2 cellular contexts compared by ENCODE assay signal in genomic region chrX:154401045-154401799, GRCh38.
TF ChIP-seq lines count a peak whose summit lies in the region.

No MANE protein-coding gene starts in this region.

TF ChIP-seq in HEK293, 187 proteins besides CTCF, POLR2A, EP300 and RAD21 (continues in another document):
- TF ChIP-seq INSM2 (tag by site-specific recombination; IDR thresholded peaks at IDR 0.05) (no peak), ZNF350 (tag by site-specific recombination; IDR thresholded peaks at IDR 0.05) (no peak), ZNF837 (tag by site-specific recombination; IDR thresholded peaks at IDR 0.05) (no peak), ZNF366 (tag by site-specific recombination; conservative IDR thresholded peaks at IDR 0.05) (no peak), ZEB2 (tag by site-specific recombination; IDR thresholded peaks at IDR 0.05) (0 out of 2 replicates have a peak, but pooled peaks have one; percentile 11), ZNF157 (tag by site-specific recombination; IDR thresholded peaks at IDR 0.05) (no peak), YY2 (tag by site-specific recombination; IDR thresholded peaks at IDR 0.05) (no peak), ZNF426 (tag by site-specific recombination; IDR thresholded peaks at IDR 0.05) (no peak), KLF7 (tag by site-specific recombination; IDR thresholded peaks at IDR 0.05; ENCODE audit: borderline replicate concordance) (no peak), ZNF175 (tag by site-specific recombination; IDR thresholded peaks at IDR 0.05) (no peak), ZNF600 (tag by site-specific recombination; IDR thresholded peaks at IDR 0.05) (peak; percentile 63; the same call in 1 of the 2 replicates), ZNF169 (tag by site-specific recombination; IDR thresholded peaks at IDR 0.05) (no peak), PATZ1 (tag by site-specific recombination; IDR thresholded peaks at IDR 0.05) (peak; percentile 26; the same call in 1 of the 2 replicates), ZNF121 (tag by site-specific recombination; IDR thresholded peaks at IDR 0.05) (no peak), ZSCAN30 (tag by site-specific recombination; IDR thresholded peaks at IDR 0.05) (no peak), ZNF280D (tag by site-specific recombination; IDR thresholded peaks at IDR 0.05) (no peak), ZNF2 (tag by site-specific recombination; IDR thresholded peaks at IDR 0.05) (0 out of 2 replicates have a peak, but pooled peaks have one; percentile 20), PBX3 (CRISPR knock-in tag; IDR thresholded peaks at IDR 0.05) (no peak), IKZF3 (tag by site-specific recombination; IDR thresholded peaks at IDR 0.05) (no peak), ZBTB20 (tag by site-specific recombination; IDR thresholded peaks at IDR 0.05) (no peak)
- TF ChIP-seq, protein P1, sequence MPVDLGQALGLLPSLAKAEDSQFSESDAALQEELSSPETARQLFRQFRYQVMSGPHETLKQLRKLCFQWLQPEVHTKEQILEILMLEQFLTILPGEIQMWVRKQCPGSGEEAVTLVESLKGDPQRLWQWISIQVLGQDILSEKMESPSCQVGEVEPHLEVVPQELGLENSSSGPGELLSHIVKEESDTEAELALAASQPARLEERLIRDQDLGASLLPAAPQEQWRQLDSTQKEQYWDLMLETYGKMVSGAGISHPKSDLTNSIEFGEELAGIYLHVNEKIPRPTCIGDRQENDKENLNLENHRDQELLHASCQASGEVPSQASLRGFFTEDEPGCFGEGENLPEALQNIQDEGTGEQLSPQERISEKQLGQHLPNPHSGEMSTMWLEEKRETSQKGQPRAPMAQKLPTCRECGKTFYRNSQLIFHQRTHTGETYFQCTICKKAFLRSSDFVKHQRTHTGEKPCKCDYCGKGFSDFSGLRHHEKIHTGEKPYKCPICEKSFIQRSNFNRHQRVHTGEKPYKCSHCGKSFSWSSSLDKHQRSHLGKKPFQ (tag by site-specific recombination; IDR thresholded peaks at IDR 0.05), result peak; percentile 82; the same call in 1 of the 2 replicates

TF ChIP-seq in HepG2, 621 proteins besides CTCF, POLR2A, EP300 and RAD21 (continues in another document):
- TF ChIP-seq ZNF607 (CRISPR knock-in tag; IDR thresholded peaks at IDR 0.05; ENCODE audit: borderline replicate concordance) (no peak), GLI4 (CRISPR knock-in tag; IDR thresholded peaks at IDR 0.05; ENCODE audit: borderline replicate concordance) (no peak), HMG20B (CRISPR knock-in tag; conservative IDR thresholded peaks at IDR 0.05) (no peak), ZFX (CRISPR knock-in tag; IDR thresholded peaks at IDR 0.05; ENCODE audit: low read depth) (peak; percentile 69), SNAPC2 (CRISPR knock-in tag; IDR thresholded peaks at IDR 0.05) (0 out of 2 replicates have a peak, but pooled peaks have one; percentile 38), NR2F2 (IDR thresholded peaks at IDR 0.05; ENCODE audit: borderline replicate concordance, low read depth) (peak; percentile 53; the same call in 1 of the 2 replicates), RBM22 (optimal IDR thresholded peaks at IDR 0.05; ENCODE audit: low read length) (peak; percentile 99), SPEN (CRISPR knock-in tag; IDR thresholded peaks at IDR 0.05; ENCODE audit: low read depth) (peak; percentile 66; the same call in 1 of the 2 replicates), ZNF616 (CRISPR knock-in tag; IDR thresholded peaks at IDR 0.05; ENCODE audit: low read depth) (0 out of 2 replicates have a peak, but pooled peaks have one; percentile 36), GATA4 (IDR thresholded peaks at IDR 0.05; ENCODE audit: borderline replicate concordance, low read depth) (peak; percentile 34; the same call in 1 of the 2 replicates), PAF1 (CRISPR knock-in tag; IDR thresholded peaks at IDR 0.05) (peak; percentile 99), ZNF367 (CRISPR knock-in tag; IDR thresholded peaks at IDR 0.05; ENCODE audit: borderline replicate concordance) (no peak), BCL6 (CRISPR knock-in tag; IDR thresholded peaks at IDR 0.05) (0 out of 2 replicates have a peak, but pooled peaks have one; percentile 10), ZC3H4 (CRISPR knock-in tag; IDR thresholded peaks at IDR 0.05; ENCODE audit: borderline replicate concordance) (peak; percentile 94), ZNF451 (CRISPR knock-in tag; IDR thresholded peaks at IDR 0.05) (0 out of 2 replicates have a peak, but pooled peaks have one; percentile 42), HNF4A (CRISPR knock-in tag; IDR thresholded peaks at IDR 0.05) (peak; percentile 64), KDM5B (CRISPR knock-in tag; IDR thresholded peaks at IDR 0.05; ENCODE audit: borderline replicate concordance) (0 out of 2 replicates have a peak, but pooled peaks have one; percentile 57), ZNF331 (CRISPR knock-in tag; IDR thresholded peaks at IDR 0.05) (no peak), PITX1 (CRISPR knock-in tag; IDR thresholded peaks at IDR 0.05) (no peak), ZNF687 (CRISPR knock-in tag; IDR thresholded peaks at IDR 0.05) (peak; percentile 67), ZNF180 (CRISPR knock-in tag; IDR thresholded peaks at IDR 0.05; ENCODE audit: borderline replicate concordance, low read depth) (no peak), NCOR1 (IDR thresholded peaks at IDR 0.05; ENCODE audit: borderline replicate concordance, low read length) (peak; percentile 28; the same call in 1 of the 2 replicates), ZNF124 (CRISPR knock-in tag; IDR thresholded peaks at IDR 0.05) (no peak), TFE3 (CRISPR knock-in tag; IDR thresholded peaks at IDR 0.05) (peak; percentile 56; the same call in 1 of the 2 replicates), FOSL1 (CRISPR knock-in tag; IDR thresholded peaks at IDR 0.05; ENCODE audit: borderline replicate concordance) (no peak), NFRKB (IDR thresholded peaks at IDR 0.05) (no peak), MXI1 (IDR thresholded peaks at IDR 0.05; ENCODE audit: borderline replicate concordance, low read depth, low read length) (peak; percentile 29; the same call in 1 of the 3 replicates), IRF2 (CRISPR knock-in tag; IDR thresholded peaks at IDR 0.05) (0 out of 2 replicates have a peak, but pooled peaks have one; percentile 29), AGO1 (IDR thresholded peaks at IDR 0.05; ENCODE audit: low read depth, low read length, poor library complexity, severe bottlenecking) (peak; percentile 75), SSRP1 (CRISPR knock-in tag; IDR thresholded peaks at IDR 0.05) (peak; percentile 97), TFDP1 (CRISPR knock-in tag; IDR thresholded peaks at IDR 0.05; ENCODE audit: borderline replicate concordance) (peak; percentile 36; the same call in 1 of the 2 replicates)
- TF ChIP-seq, protein P2, sequence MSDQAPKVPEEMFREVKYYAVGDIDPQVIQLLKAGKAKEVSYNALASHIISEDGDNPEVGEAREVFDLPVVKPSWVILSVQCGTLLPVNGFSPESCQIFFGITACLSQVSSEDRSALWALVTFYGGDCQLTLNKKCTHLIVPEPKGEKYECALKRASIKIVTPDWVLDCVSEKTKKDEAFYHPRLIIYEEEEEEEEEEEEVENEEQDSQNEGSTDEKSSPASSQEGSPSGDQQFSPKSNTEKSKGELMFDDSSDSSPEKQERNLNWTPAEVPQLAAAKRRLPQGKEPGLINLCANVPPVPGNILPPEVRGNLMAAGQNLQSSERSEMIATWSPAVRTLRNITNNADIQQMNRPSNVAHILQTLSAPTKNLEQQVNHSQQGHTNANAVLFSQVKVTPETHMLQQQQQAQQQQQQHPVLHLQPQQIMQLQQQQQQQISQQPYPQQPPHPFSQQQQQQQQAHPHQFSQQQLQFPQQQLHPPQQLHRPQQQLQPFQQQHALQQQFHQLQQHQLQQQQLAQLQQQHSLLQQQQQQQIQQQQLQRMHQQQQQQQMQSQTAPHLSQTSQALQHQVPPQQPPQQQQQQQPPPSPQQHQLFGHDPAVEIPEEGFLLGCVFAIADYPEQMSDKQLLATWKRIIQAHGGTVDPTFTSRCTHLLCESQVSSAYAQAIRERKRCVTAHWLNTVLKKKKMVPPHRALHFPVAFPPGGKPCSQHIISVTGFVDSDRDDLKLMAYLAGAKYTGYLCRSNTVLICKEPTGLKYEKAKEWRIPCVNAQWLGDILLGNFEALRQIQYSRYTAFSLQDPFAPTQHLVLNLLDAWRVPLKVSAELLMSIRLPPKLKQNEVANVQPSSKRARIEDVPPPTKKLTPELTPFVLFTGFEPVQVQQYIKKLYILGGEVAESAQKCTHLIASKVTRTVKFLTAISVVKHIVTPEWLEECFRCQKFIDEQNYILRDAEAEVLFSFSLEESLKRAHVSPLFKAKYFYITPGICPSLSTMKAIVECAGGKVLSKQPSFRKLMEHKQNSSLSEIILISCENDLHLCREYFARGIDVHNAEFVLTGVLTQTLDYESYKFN (CRISPR knock-in tag; conservative IDR thresholded peaks at IDR 0.05), result peak; percentile 65
- TF ChIP-seq, protein P3, sequence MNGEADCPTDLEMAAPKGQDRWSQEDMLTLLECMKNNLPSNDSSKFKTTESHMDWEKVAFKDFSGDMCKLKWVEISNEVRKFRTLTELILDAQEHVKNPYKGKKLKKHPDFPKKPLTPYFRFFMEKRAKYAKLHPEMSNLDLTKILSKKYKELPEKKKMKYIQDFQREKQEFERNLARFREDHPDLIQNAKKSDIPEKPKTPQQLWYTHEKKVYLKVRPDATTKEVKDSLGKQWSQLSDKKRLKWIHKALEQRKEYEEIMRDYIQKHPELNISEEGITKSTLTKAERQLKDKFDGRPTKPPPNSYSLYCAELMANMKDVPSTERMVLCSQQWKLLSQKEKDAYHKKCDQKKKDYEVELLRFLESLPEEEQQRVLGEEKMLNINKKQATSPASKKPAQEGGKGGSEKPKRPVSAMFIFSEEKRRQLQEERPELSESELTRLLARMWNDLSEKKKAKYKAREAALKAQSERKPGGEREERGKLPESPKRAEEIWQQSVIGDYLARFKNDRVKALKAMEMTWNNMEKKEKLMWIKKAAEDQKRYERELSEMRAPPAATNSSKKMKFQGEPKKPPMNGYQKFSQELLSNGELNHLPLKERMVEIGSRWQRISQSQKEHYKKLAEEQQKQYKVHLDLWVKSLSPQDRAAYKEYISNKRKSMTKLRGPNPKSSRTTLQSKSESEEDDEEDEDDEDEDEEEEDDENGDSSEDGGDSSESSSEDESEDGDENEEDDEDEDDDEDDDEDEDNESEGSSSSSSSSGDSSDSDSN (CRISPR knock-in tag; IDR thresholded peaks at IDR 0.05), result peak; percentile 50
- TF ChIP-seq, protein P4, sequence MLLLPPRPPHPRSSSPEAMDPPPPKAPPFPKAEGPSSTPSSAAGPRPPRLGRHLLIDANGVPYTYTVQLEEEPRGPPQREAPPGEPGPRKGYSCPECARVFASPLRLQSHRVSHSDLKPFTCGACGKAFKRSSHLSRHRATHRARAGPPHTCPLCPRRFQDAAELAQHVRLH (CRISPR knock-in tag; IDR thresholded peaks at IDR 0.05; ENCODE audit: borderline replicate concordance, low read depth), result peak; percentile 42; the same call in 1 of the 2 replicates
- TF ChIP-seq, protein P5, sequence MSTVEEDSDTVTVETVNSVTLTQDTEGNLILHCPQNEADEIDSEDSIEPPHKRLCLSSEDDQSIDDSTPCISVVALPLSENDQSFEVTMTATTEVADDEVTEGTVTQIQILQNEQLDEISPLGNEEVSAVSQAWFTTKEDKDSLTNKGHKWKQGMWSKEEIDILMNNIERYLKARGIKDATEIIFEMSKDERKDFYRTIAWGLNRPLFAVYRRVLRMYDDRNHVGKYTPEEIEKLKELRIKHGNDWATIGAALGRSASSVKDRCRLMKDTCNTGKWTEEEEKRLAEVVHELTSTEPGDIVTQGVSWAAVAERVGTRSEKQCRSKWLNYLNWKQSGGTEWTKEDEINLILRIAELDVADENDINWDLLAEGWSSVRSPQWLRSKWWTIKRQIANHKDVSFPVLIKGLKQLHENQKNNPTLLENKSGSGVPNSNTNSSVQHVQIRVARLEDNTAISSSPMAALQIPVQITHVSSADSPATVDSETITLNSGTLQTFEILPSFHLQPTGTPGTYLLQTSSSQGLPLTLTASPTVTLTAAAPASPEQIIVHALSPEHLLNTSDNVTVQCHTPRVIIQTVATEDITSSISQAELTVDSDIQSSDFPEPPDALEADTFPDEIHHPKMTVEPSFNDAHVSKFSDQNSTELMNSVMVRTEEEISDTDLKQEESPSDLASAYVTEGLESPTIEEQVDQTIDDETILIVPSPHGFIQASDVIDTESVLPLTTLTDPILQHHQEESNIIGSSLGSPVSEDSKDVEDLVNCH (CRISPR knock-in tag; IDR thresholded peaks at IDR 0.05), result no peak
